Comparison of ENCODE assay signal across 13 cellular contexts in the genomic region with DNA sequence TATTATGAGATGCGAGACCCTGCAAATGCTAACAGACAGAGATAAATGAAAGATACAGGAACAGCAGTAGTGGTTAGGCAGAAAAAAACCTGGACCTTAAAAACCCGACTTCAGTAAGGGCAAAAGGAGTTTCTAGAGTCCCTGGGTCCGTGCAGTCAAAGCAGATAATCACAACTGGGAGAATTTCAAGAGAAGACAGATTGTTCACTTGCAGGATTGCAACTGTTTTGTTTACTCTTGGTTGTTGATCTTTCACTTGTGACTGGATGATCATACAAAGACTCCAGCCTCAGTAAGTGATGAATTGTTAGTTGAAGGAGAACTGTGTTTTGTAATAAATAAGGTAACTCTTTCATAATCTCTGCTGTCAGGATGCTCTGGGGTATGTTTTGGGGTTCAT.
"Had no signal": no experiment of that assay in that cellular context is flagged by ENCODE, and none has a peak within 500 bp of the region (broad histone marks: within the 10 kb centered on the region; RNA-seq: fewer than 3 reads in every experiment).

No MANE protein-coding gene starts in this region.

- H3K27me3 Mint-ChIP-seq: activated naive CD4-positive, alpha-beta T cell treated with anti-CD3 and anti-CD28 coated beads, Interleukin-2, amount 10 ng/mL, durations not matched to agents 7 days and 5 days; activated T-helper 17 cell treated with anti-CD3 and anti-CD28 coated beads, Interleukin-2, amount 50 U/mL, for 72 hours; dendritic cell treated with granulocyte-macrophage colony-stimulating factor and Interleukin-4, amounts not matched to agents 40 ng/mL and 50 ng/mL, for 4 days; stimulated activated naive B cell treated with anti-CD40 and anti-IgM and Interleukin-4, amounts not matched to agents 10 μg/mL and 1 μg/mL and 100 μg/mL, for 72 hours; type B pancreatic cell had no signal

- H3K4me3 Mint-ChIP-seq: activated naive CD4-positive, alpha-beta T cell treated with anti-CD3 and anti-CD28 coated beads, Interleukin-2, amount 10 ng/mL, durations not matched to agents 7 days and 5 days; activated T-helper 17 cell treated with anti-CD3 and anti-CD28 coated beads, Interleukin-2, amount 50 U/mL, for 72 hours; dendritic cell treated with granulocyte-macrophage colony-stimulating factor and Interleukin-4, amounts not matched to agents 40 ng/mL and 50 ng/mL, for 4 days; nephron; stimulated activated naive B cell treated with anti-CD40 and anti-IgM and Interleukin-4, amounts not matched to agents 10 μg/mL and 1 μg/mL and 100 μg/mL, for 72 hours; type B pancreatic cell had no signal

- H3K9me3 Mint-ChIP-seq: nephron had no signal

- H3K27ac Mint-ChIP-seq: activated naive CD4-positive, alpha-beta T cell treated with anti-CD3 and anti-CD28 coated beads, Interleukin-2, amount 10 ng/mL, durations not matched to agents 7 days and 5 days; activated T-helper 17 cell treated with anti-CD3 and anti-CD28 coated beads, Interleukin-2, amount 50 U/mL, for 72 hours; dendritic cell treated with granulocyte-macrophage colony-stimulating factor and Interleukin-4, amounts not matched to agents 40 ng/mL and 50 ng/mL, for 4 days; nephron; stimulated activated naive B cell treated with anti-CD40 and anti-IgM and Interleukin-4, amounts not matched to agents 10 μg/mL and 1 μg/mL and 100 μg/mL, for 72 hours; type B pancreatic cell had no signal

- H3K4me1 Mint-ChIP-seq: activated naive CD4-positive, alpha-beta T cell treated with anti-CD3 and anti-CD28 coated beads, Interleukin-2, amount 10 ng/mL, durations not matched to agents 7 days and 5 days; activated T-helper 17 cell treated with anti-CD3 and anti-CD28 coated beads, Interleukin-2, amount 50 U/mL, for 72 hours; nephron; stimulated activated naive B cell treated with anti-CD40 and anti-IgM and Interleukin-4, amounts not matched to agents 10 μg/mL and 1 μg/mL and 100 μg/mL, for 72 hours had no signal

- ATAC-seq: activated CD4-positive, CD25-positive, alpha-beta regulatory T cell treated with anti-CD3 and anti-CD28 coated beads, Interleukin-2, amount 50 U/mL, for 24 hours; activated T-helper 17 cell treated with anti-CD3 and anti-CD28 coated beads, Interleukin-2, amount 50 U/mL, for 72 hours; stimulated activated naive B cell treated with anti-CD40 and anti-IgM and Interleukin-4, amounts not matched to agents 10 μg/mL and 1 μg/mL and 100 μg/mL, for 72 hours had no signal

- H3K36me3 Mint-ChIP-seq: activated naive CD4-positive, alpha-beta T cell treated with anti-CD3 and anti-CD28 coated beads, Interleukin-2, amount 10 ng/mL, durations not matched to agents 7 days and 5 days; stimulated activated naive B cell treated with anti-CD40 and anti-IgM and Interleukin-4, amounts not matched to agents 10 μg/mL and 1 μg/mL and 100 μg/mL, for 72 hours had no signal

- DNase-seq: activated naive CD4-positive, alpha-beta T cell treated with anti-CD3 and anti-CD28 coated beads, Interleukin-2, amount 10 ng/mL, durations not matched to agents 7 days and 5 days; effector memory CD4-positive, alpha-beta T cell; foreskin melanocyte; kidney glomerular epithelial cell; nucleus accumbens; stimulated activated CD4-positive, alpha-beta T cell treated with anti-CD3 and anti-CD28 coated beads, Interleukin-15, amount 100 ng/mL, for 24 hours; stimulated activated CD4-positive, alpha-beta T cell treated with anti-CD3 and anti-CD28 coated beads, Interleukin-4, amount 100 ng/mL, for 1 hour; stimulated activated naive B cell treated with anti-CD40 and anti-IgM and Interleukin-4, amounts not matched to agents 10 μg/mL and 1 μg/mL and 100 μg/mL, for 72 hours had no signal
